Comparison of ENCODE assay signal across 15 cellular contexts in the genomic region with DNA sequence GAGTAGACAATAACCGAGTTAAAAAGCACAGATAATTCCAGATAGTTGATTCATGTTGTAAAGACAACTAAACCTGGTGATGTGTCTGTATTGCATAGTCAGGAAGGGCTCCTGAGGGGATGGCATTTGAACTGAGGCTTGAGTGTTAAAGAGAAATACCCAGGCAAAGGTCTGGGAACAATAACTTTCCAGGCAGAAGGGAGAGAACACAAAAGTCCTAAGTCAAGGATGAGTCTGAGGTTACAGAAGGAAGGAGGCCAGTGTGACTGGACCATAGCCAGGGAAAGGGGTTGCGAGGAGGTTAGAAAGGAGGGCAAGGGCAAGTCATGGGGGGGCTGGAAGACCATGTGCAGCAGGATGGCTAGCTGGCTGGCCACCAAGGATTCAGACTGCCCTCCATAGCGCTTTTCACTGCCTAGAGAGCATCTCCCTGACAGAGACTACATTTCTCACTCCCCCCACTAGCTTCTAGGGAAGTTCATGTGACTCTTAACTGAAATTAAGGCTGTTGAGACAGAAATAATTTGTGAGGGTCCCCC.
DNase-seq lines count a peak whose midpoint lies in the region; ATAC-seq and TF ChIP-seq lines count a peak whose summit lies in the region.
"Had no signal": no experiment of that assay in that cellular context is flagged by ENCODE, and none has a peak within 500 bp of the region (broad histone marks: within the 10 kb centered on the region; RNA-seq: fewer than 3 reads in every experiment).

No MANE protein-coding gene starts in this region.

- CTCF ChIA-PET in activated CD4-positive, alpha-beta T cell treated with anti-CD3 and anti-CD28 coated beads, Interleukin-2, amount 10 ng/mL, durations not matched to agents 7 days and 5 days (lab: Charles Lee) = no interaction called here
- CTCF ChIA-PET in SK-N-SH (lab: Yijun Ruan, JAX) (no interaction called here), T-cell (lab: Charles Lee) (no interaction called here)

- peak overlapping the region; percentile 87 for H3K9ac ChIP-seq in SK-N-SH

- no peak for TF ChIP-seq RAD21 in SK-N-SH (IDR thresholded peaks at IDR 0.05; ENCODE audit: low read length)

- H3K27ac ChIP-seq in SK-N-SH (ENCODE audit: low read depth in 2 of 2, low read length in 1 of 2) = peak overlapping the region; percentile 36 to 98; a peak in 3 of 4 replicates
- peak overlapping the region in 1 of 2 donors; percentile 27 for H3K27ac ChIP-seq in right atrium auricular region
- H3K27ac ChIP-seq: tibial artery had no signal

- TF ChIP-seq CTCF in SK-N-SH (IDR thresholded peaks at IDR 0.05) (no peak), fibroblast of pulmonary artery (IDR thresholded peaks at IDR 0.05; ENCODE audit: low read length, missing control alignments) (no peak), right atrium auricular region (IDR thresholded peaks at IDR 0.05) (no peak)

- H3K36me3 Mint-ChIP-seq in activated CD4-positive, alpha-beta T cell treated with anti-CD3 and anti-CD28 coated beads, Interleukin-2, amount 10 ng/mL, durations not matched to agents 24 days and 14 days (ENCODE audit: low read depth) = no peaks in the 10 kb centered on the region
- H3K36me3 Mint-ChIP-seq in activated CD4-positive, alpha-beta T cell treated with anti-CD3 and anti-CD28 coated beads, Interleukin-2, amount 10 ng/mL, durations not matched to agents 7 days and 5 days (ENCODE audit: low read depth) = no peaks in the 10 kb centered on the region
- H3K36me3 Mint-ChIP-seq in T-cell = no peaks in the 10 kb centered on the region

- no peaks in the 10 kb centered on the region for H3K79me2 ChIP-seq in SK-N-SH (ENCODE audit: insufficient read depth)

- no peaks in the 10 kb centered on the region for H3K27me3 Mint-ChIP-seq in activated CD4-positive, alpha-beta T cell treated with anti-CD3 and anti-CD28 coated beads, Interleukin-2, amount 10 ng/mL, durations not matched to agents 24 days and 14 days
- H3K27me3 Mint-ChIP-seq in activated CD4-positive, alpha-beta T cell treated with anti-CD3 and anti-CD28 coated beads, Interleukin-2, amount 10 ng/mL, durations not matched to agents 7 days and 5 days = no peaks in the 10 kb centered on the region
- H3K27me3 Mint-ChIP-seq in T-cell = no peaks in the 10 kb centered on the region

- TF ChIP-seq EP300 in SK-N-SH (IDR thresholded peaks at IDR 0.05; ENCODE audit: borderline replicate concordance in 1 of 2, low read depth in 1 of 2, low read length in 1 of 2) = no peak

- intact Hi-C loops in activated CD4-positive, alpha-beta T cell treated with anti-CD3 and anti-CD28 coated beads, Interleukin-2, amount 10 ng/mL, durations not matched to agents 24 days and 14 days (cut with micrococcal nuclease) = no loop called here

- H2AFZ ChIP-seq in SK-N-SH (ENCODE audit: low read depth) = peak overlapping the region; percentile 73; the same call in 1 of the 2 replicates

- H3K9me3 ChIP-seq in SK-N-SH (no peaks in the 10 kb centered on the region), right atrium auricular region (no peaks in the 10 kb centered on the region)

- no peaks in the 10 kb centered on the region for H3K27me3 ChIP-seq in SK-N-SH (ENCODE audit: insufficient read depth)
- no peaks in the 10 kb centered on the region for H3K27me3 ChIP-seq in right atrium auricular region
- H3K27me3 ChIP-seq: tibial artery had no signal

- H3K4me3 ChIP-seq in SK-N-SH (ENCODE audit: low read depth in 2 of 2, low read length in 1 of 2) = no peak overlapping the region
- no peak overlapping the region for H3K4me3 ChIP-seq in fibroblast of pulmonary artery (replicated peaks; ENCODE audit: low read depth, low read length)
- H3K4me3 ChIP-seq in right atrium auricular region = no peak overlapping the region
- H3K4me3 ChIP-seq: skin epidermis, tibial artery had no signal

- H3K36me3 ChIP-seq in SK-N-SH (replicated peaks in 1 of 2; ENCODE audit: control insufficient read depth in 1 of 2, insufficient read depth in 2 of 2, low read length in 1 of 2) (no peaks in the 10 kb centered on the region), right atrium auricular region (no peaks in the 10 kb centered on the region)
- H3K36me3 ChIP-seq: tibial artery had no signal

- H3K4me3 Mint-ChIP-seq in activated CD4-positive, alpha-beta T cell treated with anti-CD3 and anti-CD28 coated beads, Interleukin-2, amount 10 ng/mL, durations not matched to agents 24 days and 14 days = no peak overlapping the region
- no peak overlapping the region for H3K4me3 Mint-ChIP-seq in activated CD4-positive, alpha-beta T cell treated with anti-CD3 and anti-CD28 coated beads, Interleukin-2, amount 10 ng/mL, durations not matched to agents 7 days and 5 days
- no peak overlapping the region for H3K4me3 Mint-ChIP-seq in T-cell
- H3K4me3 Mint-ChIP-seq: T-helper 1 cell treated with Interleukin-12 subunit alpha and Interleukin-12 subunit beta and Interleukin-4 antibody, amounts not matched to agents 30 μg/mL and 1 μg/mL, for 36 hours had no signal

- peaks cover 12% of the 10 kb centered on the region for H3K9me3 Mint-ChIP-seq in activated CD4-positive, alpha-beta T cell treated with anti-CD3 and anti-CD28 coated beads, Interleukin-2, amount 10 ng/mL, durations not matched to agents 24 days and 14 days
- H3K9me3 Mint-ChIP-seq in activated CD4-positive, alpha-beta T cell treated with anti-CD3 and anti-CD28 coated beads, Interleukin-2, amount 10 ng/mL, durations not matched to agents 7 days and 5 days = peaks cover 10% of the 10 kb centered on the region
- H3K9me3 Mint-ChIP-seq in T-cell = peaks cover 0 to 7% (median 4%) of the 10 kb centered on the region in 3 donors

- H3K27ac Mint-ChIP-seq in activated CD4-positive, alpha-beta T cell treated with anti-CD3 and anti-CD28 coated beads, Interleukin-2, amount 10 ng/mL, durations not matched to agents 24 days and 14 days = peak overlapping the region; percentile 52
- H3K27ac Mint-ChIP-seq in activated CD4-positive, alpha-beta T cell treated with anti-CD3 and anti-CD28 coated beads, Interleukin-2, amount 10 ng/mL, durations not matched to agents 7 days and 5 days = no peak overlapping the region
- no peak overlapping the region for H3K27ac Mint-ChIP-seq in T-cell
- H3K27ac Mint-ChIP-seq: T-helper 1 cell treated with Interleukin-12 subunit alpha and Interleukin-12 subunit beta and Interleukin-4 antibody, amounts not matched to agents 30 μg/mL and 1 μg/mL, for 36 hours had no signal

- peak overlapping the region; percentile 58; the same call in 1 of the 2 replicates for H3K4me2 ChIP-seq in SK-N-SH

- POLR2A ChIA-PET in activated CD4-positive, alpha-beta T cell treated with anti-CD3 and anti-CD28 coated beads, Interleukin-2, amount 10 ng/mL, durations not matched to agents 7 days and 5 days (lab: Charles Lee) = no interaction called here
- POLR2A ChIA-PET in SK-N-SH (lab: Yijun Ruan, JAX) = no interaction called here
- POLR2A ChIA-PET in T-cell (lab: Charles Lee) = no interaction called here

- H3K9me2 ChIP-seq in SK-N-SH = no peaks in the 10 kb centered on the region

- H3K4me1 ChIP-seq in SK-N-SH (ENCODE audit: control insufficient read depth in 1 of 2, insufficient read depth in 2 of 2, low read depth in 1 of 2, low read length in 1 of 2) (peaks cover 7 to 26% of the 10 kb centered on the region in 2 experiments; a peak in 2 of 4 replicates), right atrium auricular region (no peaks in the 10 kb centered on the region)
- H3K4me1 ChIP-seq: tibial artery had no signal

- peaks cover 29% of the 10 kb centered on the region for H3F3A ChIP-seq in SK-N-SH (replicated peaks; ENCODE audit: insufficient read depth)

- H3K4me1 Mint-ChIP-seq in activated CD4-positive, alpha-beta T cell treated with anti-CD3 and anti-CD28 coated beads, Interleukin-2, amount 10 ng/mL, durations not matched to agents 24 days and 14 days = peaks cover 9% of the 10 kb centered on the region
- H3K4me1 Mint-ChIP-seq in activated CD4-positive, alpha-beta T cell treated with anti-CD3 and anti-CD28 coated beads, Interleukin-2, amount 10 ng/mL, durations not matched to agents 7 days and 5 days = no peaks in the 10 kb centered on the region
- no peaks in the 10 kb centered on the region for H3K4me1 Mint-ChIP-seq in T-cell

- 46% methylated on average over 3 of the region's 3 CpGs for WGBS in SK-N-SH (ENCODE audit: low lambda C conversion rate)

- no peaks in the 10 kb centered on the region for H4K20me1 ChIP-seq in SK-N-SH (ENCODE audit: insufficient read depth)

- ATAC-seq in HG02763 (IDR thresholded peaks at IDR 0.05; ENCODE audit: unreplicated experiment) = no peak
- ATAC-seq in T-cell (replicated peaks in 1 of 4) = no peak

- DNase-seq in activated CD4-positive, alpha-beta T cell treated with anti-CD3 and anti-CD28 coated beads, Interleukin-2, amount 10 ng/mL, durations not matched to agents 24 days and 14 days = no peak
- no peak for DNase-seq in activated CD4-positive, alpha-beta T cell treated with anti-CD3 and anti-CD28 coated beads, Interleukin-2, amount 10 ng/mL, durations not matched to agents 7 days and 5 days
- DNase-seq in SK-N-SH (no peak), fibroblast of pulmonary artery (ENCODE audit: low read depth) (peak; percentile 54), smooth muscle cell of the brain vasculature (ENCODE audit: low read depth, low spot score) (peak; percentile 39), right atrium auricular region (ENCODE audit: low spot score) (no peak), T-cell (no peak)
- DNase-seq: activated CD4-positive, alpha-beta T cell treated with anti-CD3 and anti-CD28 coated beads, Interleukin-2, amount 50 U/mL, for 4 hours; activated naive CD4-positive, alpha-beta T cell treated with anti-CD3 and anti-CD28 coated beads, Interleukin-2, amount 50 U/mL, for 16 hours; KG1; NCI-H2029; tibial artery had no signal

TF ChIP-seq in SK-N-SH, 30 proteins besides CTCF, POLR2A, EP300 and RAD21:
- TF ChIP-seq FOSL2 (IDR thresholded peaks at IDR 0.05; ENCODE audit: borderline replicate concordance, low read depth) (peak; percentile 8; the same call in 1 of the 2 replicates), MEF2A (IDR thresholded peaks at IDR 0.05; ENCODE audit: borderline replicate concordance, low read depth) (no peak), GABPA (IDR thresholded peaks at IDR 0.05; ENCODE audit: low read depth) (no peak), RXRA (IDR thresholded peaks at IDR 0.05; ENCODE audit: borderline replicate concordance, low read depth) (peak; percentile 60; the same call in 1 of the 2 replicates)
- TF ChIP-seq, protein P1, sequence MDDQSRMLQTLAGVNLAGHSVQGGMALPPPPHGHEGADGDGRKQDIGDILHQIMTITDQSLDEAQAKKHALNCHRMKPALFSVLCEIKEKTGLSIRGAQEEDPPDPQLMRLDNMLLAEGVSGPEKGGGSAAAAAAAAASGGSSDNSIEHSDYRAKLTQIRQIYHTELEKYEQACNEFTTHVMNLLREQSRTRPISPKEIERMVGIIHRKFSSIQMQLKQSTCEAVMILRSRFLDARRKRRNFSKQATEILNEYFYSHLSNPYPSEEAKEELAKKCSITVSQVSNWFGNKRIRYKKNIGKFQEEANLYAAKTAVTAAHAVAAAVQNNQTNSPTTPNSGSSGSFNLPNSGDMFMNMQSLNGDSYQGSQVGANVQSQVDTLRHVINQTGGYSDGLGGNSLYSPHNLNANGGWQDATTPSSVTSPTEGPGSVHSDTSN (IDR thresholded peaks at IDR 0.05) = no peak

Comparison
In these comparisons a context has a peak if more than half of its experiments do, and no peak if none do; other contexts are left out.
1. DNase-seq: peak in fibroblast of pulmonary artery (single experiment) and smooth muscle cell of the brain vasculature (single experiment); none in activated CD4-positive, alpha-beta T cell treated with anti-CD3 and anti-CD28 coated beads, Interleukin-2, amount 10 ng/mL, durations not matched to agents 24 days and 14 days (single experiment), activated CD4-positive, alpha-beta T cell treated with anti-CD3 and anti-CD28 coated beads, Interleukin-2, amount 10 ng/mL, durations not matched to agents 7 days and 5 days (single experiment), SK-N-SH (single experiment), right atrium auricular region (single experiment) and T-cell (0 of 34).